In genomic region chr16:10097273-10097672, GRCh38 we compare ENCODE assay signal across 25 cellular contexts.
"Had no signal": no experiment of that assay in that cellular context is flagged by ENCODE, and none has a peak within 500 bp of the region (broad histone marks: within the 10 kb centered on the region; RNA-seq: fewer than 3 reads in every experiment).

No MANE protein-coding gene starts in this region.

- H3K9me3 ChIP-seq: breast epithelium had no signal

- H3K4me1 ChIP-seq: breast epithelium had no signal

- H3K4me3 ChIP-seq: breast epithelium, SK-N-MC had no signal

- DNase-seq: activated CD4-positive, alpha-beta memory T cell treated with anti-CD3 and anti-CD28 coated beads for 36 hours; activated CD4-positive, alpha-beta T cell treated with anti-CD3 and anti-CD28 coated beads, Interleukin-2, amount 10 ng/mL, durations not matched to agents 7 days and 5 days; activated CD4-positive, CD25-positive, alpha-beta regulatory T cell; activated CD8-positive, alpha-beta memory T cell treated with anti-CD3 and anti-CD28 coated beads for 24 hours; activated gamma-delta T cell; activated naive CD4-positive, alpha-beta T cell treated with anti-CD3 and anti-CD28 coated beads for 36 hours; activated T-cell treated with anti-CD3 and anti-CD28 coated beads, Interleukin-2, amount 50 U/mL, for 48 hours; caudate nucleus; NCI-H1092; NCI-H1417; NCI-H1694; NCI-H2029; NCI-H2107; NCI-H510A treated with DMSO at 0.1 percent for 48 hours; NCI-H69; NK-92 treated with Interleukin-12 subunit alpha and Interleukin-12 subunit beta, amount 100 ng/mL, for 24 hours; T-cell; T-helper 2 cell; T1000 had no signal

- H3K27ac ChIP-seq: breast epithelium, SK-N-MC, VCaP had no signal

- FAIRE-seq: RCC 7860, TTC549 had no signal

- H3K36me3 ChIP-seq: breast epithelium had no signal

- ATAC-seq: activated T-helper 17 cell treated with anti-CD3 and anti-CD28 coated beads, Interleukin-2, amount 50 U/mL, for 72 hours; T-cell had no signal

- H3K27me3 ChIP-seq: breast epithelium had no signal
